In genomic region chr7:74449809-74450397, GRCh38 we compare ENCODE assay signal across 8 cellular contexts. TPM values are rescaled to one million over a fixed set of nuclear protein-coding genes. Genes with fewer than 3 reads are reported as not detected.
A peak's percentile ranks its signal among the peaks of the same experiment; 100 is the strongest.
DNase-seq lines count a peak whose midpoint lies in the region; ATAC-seq and TF ChIP-seq lines count a peak whose summit lies in the region.

No MANE protein-coding gene starts in this region.

- H3K36me3 Mint-ChIP-seq in activated naive CD8-positive, alpha-beta T cell treated with anti-CD3 and anti-CD28 coated beads for 36 hours: no peaks in the 10 kb centered on the region

- ATAC-seq in HG03460 (IDR thresholded peaks at IDR 0.05; ENCODE audit: unreplicated experiment) (no peak), GM19463 (IDR thresholded peaks at IDR 0.05; ENCODE audit: unreplicated experiment) (no peak)

- peaks cover 15% of the 10 kb centered on the region for H3K79me2 ChIP-seq in smooth muscle cell (ENCODE audit: low read depth)

- H3K4me2 ChIP-seq in smooth muscle cell: no peak overlapping the region

- H3K4me1 ChIP-seq in left ventricle myocardium inferior (peaks cover 20% of the 10 kb centered on the region), smooth muscle cell (ENCODE audit: low read depth) (peaks cover 3% of the 10 kb centered on the region)

- DNase-seq in CMK (ENCODE audit: low read depth): peak; percentile 59
- peak; percentile 87 for DNase-seq in HT-29 (ENCODE audit: low spot score)
- peak; percentile 40 for DNase-seq in SKM-1 (lab: John Stamatoyannopoulos, UW; ENCODE audit: unreplicated experiment)
- DNase-seq in activated naive CD8-positive, alpha-beta T cell treated with anti-CD3 and anti-CD28 coated beads for 36 hours: peak; percentile 59
- peak; percentile 25 for DNase-seq in left ventricle myocardium inferior
- DNase-seq in smooth muscle cell (lab: John Stamatoyannopoulos, UW; ENCODE audit: unreplicated experiment): peak; percentile 11

- no peaks in the 10 kb centered on the region for H3K27me3 Mint-ChIP-seq in activated naive CD8-positive, alpha-beta T cell treated with anti-CD3 and anti-CD28 coated beads for 36 hours

- H3K4me3 Mint-ChIP-seq in activated naive CD8-positive, alpha-beta T cell treated with anti-CD3 and anti-CD28 coated beads for 36 hours: no peak overlapping the region

- no peaks in the 10 kb centered on the region for H3K27me3 ChIP-seq in left ventricle myocardium inferior (ENCODE audit: low read depth)
- no peaks in the 10 kb centered on the region for H3K27me3 ChIP-seq in smooth muscle cell (ENCODE audit: low read depth)

- intact Hi-C loops in left ventricle myocardium inferior (cut with micrococcal nuclease): loop anchor here (10.0 kb wide), 1 partner anchor 115 kb away; no protein-coding TSS in a partner anchor

- H3K4me3 ChIP-seq in left ventricle myocardium inferior (no peak overlapping the region), smooth muscle cell (no peak overlapping the region)

- H2AFZ ChIP-seq in smooth muscle cell (ENCODE audit: low read depth): no peak overlapping the region

- TF ChIP-seq CTCF in left ventricle myocardium inferior (IDR thresholded peaks at IDR 0.05; ENCODE audit: borderline replicate concordance) (peak; percentile 89), smooth muscle cell (IDR thresholded peaks at IDR 0.05; ENCODE audit: borderline replicate concordance, insufficient read depth, poor library complexity, severe bottlenecking) (peak; percentile 76)

- no peak overlapping the region for H3K27ac Mint-ChIP-seq in activated naive CD8-positive, alpha-beta T cell treated with anti-CD3 and anti-CD28 coated beads for 36 hours

- 65% methylated on average over 15 of the region's 15 CpGs for WGBS in smooth muscle cell (ENCODE audit: low lambda C conversion rate)

- no peaks in the 10 kb centered on the region for H3K9me3 ChIP-seq in left ventricle myocardium inferior (replicated peaks)
- no peaks in the 10 kb centered on the region for H3K9me3 ChIP-seq in smooth muscle cell (replicated peaks; ENCODE audit: low read depth)

- H3K9me3 Mint-ChIP-seq in activated naive CD8-positive, alpha-beta T cell treated with anti-CD3 and anti-CD28 coated beads for 36 hours: no peaks in the 10 kb centered on the region

- H3K27ac ChIP-seq in left ventricle myocardium inferior (replicated peaks) (no peak overlapping the region), smooth muscle cell (ENCODE audit: low read depth) (no peak overlapping the region)

- no peak overlapping the region for H3K9ac ChIP-seq in smooth muscle cell (ENCODE audit: low read depth)

- H3K4me1 Mint-ChIP-seq in activated naive CD8-positive, alpha-beta T cell treated with anti-CD3 and anti-CD28 coated beads for 36 hours: peaks cover 15% of the 10 kb centered on the region

- peaks cover 5% of the 10 kb centered on the region for H4K20me1 ChIP-seq in smooth muscle cell (ENCODE audit: low read depth)

- no peaks in the 10 kb centered on the region for H3K36me3 ChIP-seq in left ventricle myocardium inferior
- no peaks in the 10 kb centered on the region for H3K36me3 ChIP-seq in smooth muscle cell (ENCODE audit: low read depth)

- peaks cover 12% of the 10 kb centered on the region for H3F3A ChIP-seq in smooth muscle cell (ENCODE audit: low read depth)

RNA-seq across cellular contexts. Expression of gene GTF2IRD1, which starts 3.8 kb away (rescaled TPM):
- total RNA-seq in HT-29 (2014; rRNA removed; shearing (Covaris generic)): 34.6 and 41.5 TPM in 2 replicates
- total RNA-seq in activated naive CD8-positive, alpha-beta T cell treated with anti-CD3 and anti-CD28 coated beads for 36 hours: 1 to 10 TPM; 2.0 to 2.2 TPM
- total RNA-seq in left ventricle myocardium inferior (15.8 TPM), smooth muscle cell (18.3 and 20.0 TPM in 2 replicates)
- polyA plus RNA-seq in smooth muscle cell: 38.5 and 41.5 TPM in 2 replicates

Comparison
In these comparisons a context has a peak if more than half of its experiments do, and no peak if none do; other contexts are left out.
1. DNase-seq: peak in every context shown above with its lines; median percentile 87 in HT-29; 59 in CMK; 59 in activated naive CD8-positive, alpha-beta T cell treated with anti-CD3 and anti-CD28 coated beads for 36 hours; 40 in SKM-1; 25 in left ventricle myocardium inferior; 11 in smooth muscle cell.